In genomic region chr2:177808984-177809809, GRCh38 we compare ENCODE assay signal across 22 cellular contexts.
DNase-seq lines count a peak whose midpoint lies in the region; ATAC-seq and TF ChIP-seq lines count a peak whose summit lies in the region.
"Had no signal": no experiment of that assay in that cellular context is flagged by ENCODE, and none has a peak within 500 bp of the region (broad histone marks: within the 10 kb centered on the region; RNA-seq: fewer than 3 reads in every experiment).

No MANE protein-coding gene starts in this region.

- no peak overlapping the region for H3K14ac ChIP-seq in H9 (ENCODE audit: insufficient read depth, low read length)

- no peaks in the 10 kb centered on the region for H3K79me1 ChIP-seq in H9 (ENCODE audit: insufficient read depth, low read depth, low read length, poor library complexity, severe bottlenecking)

- H3K4me3 ChIP-seq in AG10803 (ENCODE audit: low read length) (no peak overlapping the region), right atrium auricular region (no peak overlapping the region), esophagus squamous epithelium (no peak overlapping the region)
- H3K4me3 ChIP-seq: BLaER1 treated with 17β-estradiol and CSF1 and Interleukin-3, amounts not matched to agents 10 nM and 100 nM; K562 had no signal

- H3K27me3 Mint-ChIP-seq in H9 (ENCODE audit: low read depth), result peaks cover 9% of the 10 kb centered on the region
- H3K27me3 Mint-ChIP-seq: CD4-positive, alpha-beta T cell had no signal

- no peak overlapping the region for H3K56ac ChIP-seq in H9 (ENCODE audit: insufficient read length, low read depth, low read length)

- H3K4ac ChIP-seq in H9 (ENCODE audit: low read depth, low read length), result no peak overlapping the region

- H4K20me1 ChIP-seq in H9 (ENCODE audit: control insufficient read depth, insufficient read depth, insufficient read length), result no peaks in the 10 kb centered on the region
- H4K20me1 ChIP-seq: BLaER1 treated with 17β-estradiol and CSF1 and Interleukin-3, amounts not matched to agents 10 nM and 100 nM had no signal

- intact Hi-C loops in sciatic nerve (cut with DNase I), result no loop called here
- intact Hi-C loops in esophagus squamous epithelium (cut with DNase I), result no loop called here

- ATAC-seq in sciatic nerve, result peak; percentile 48
- ATAC-seq: K562 had no signal

- TF ChIP-seq CTCF in AG10803 (conservative IDR thresholded peaks at IDR 0.05; ENCODE audit: low read length), result no peak
- no peak for TF ChIP-seq CTCF in H9 (conservative IDR thresholded peaks at IDR 0.05)
- TF ChIP-seq CTCF in right atrium auricular region (IDR thresholded peaks at IDR 0.05), result no peak
- TF ChIP-seq CTCF in esophagus squamous epithelium (IDR thresholded peaks at IDR 0.05), result no peak

- no CpG with 5 or more reads among the region's 1 CpG for WGBS in H9 (ENCODE audit: extremely low coverage, insufficient read length, low lambda C conversion rate)
- WGBS in esophagus squamous epithelium, 2 donors, result 75 to 80% methylated on average over 1 of the region's 1 CpG

- H3K18ac ChIP-seq in H9 (ENCODE audit: insufficient read length, low read depth, low read length), result no peak overlapping the region

- H2AK5ac ChIP-seq in H9 (ENCODE audit: insufficient read length, low read length), result no peak overlapping the region

- H2BK120ac ChIP-seq in H9 (ENCODE audit: low read depth, low read length, poor library complexity, severe bottlenecking), result no peak overlapping the region

- no peaks in the 10 kb centered on the region for H3K4me1 Mint-ChIP-seq in H9

- no peaks in the 10 kb centered on the region for H3K23me2 ChIP-seq in H9 (ENCODE audit: insufficient read length, low read depth, low read length, poor library complexity, severe bottlenecking)

- TF ChIP-seq POLR2A in esophagus squamous epithelium (IDR thresholded peaks at IDR 0.05), result no peak

- H3K27ac ChIP-seq in H9 (ENCODE audit: insufficient read length, low read depth, low read length) (no peak overlapping the region), right atrium auricular region (no peak overlapping the region), esophagus squamous epithelium (no peak overlapping the region)
- H3K27ac ChIP-seq: BLaER1 treated with 17β-estradiol and CSF1 and Interleukin-3, amounts not matched to agents 10 nM and 100 nM had no signal

- H2BK12ac ChIP-seq in H9 (ENCODE audit: insufficient read length, low read depth, low read length), result no peak overlapping the region

- no peaks in the 10 kb centered on the region for H3K36me3 ChIP-seq in right atrium auricular region
- H3K36me3 ChIP-seq in esophagus squamous epithelium, result no peaks in the 10 kb centered on the region
- H3K36me3 ChIP-seq: BLaER1 treated with 17β-estradiol and CSF1 and Interleukin-3, amounts not matched to agents 10 nM and 100 nM had no signal

- H3K23ac ChIP-seq in H9 (ENCODE audit: insufficient read length, low read depth, low read length), result no peak overlapping the region

- H3K4me1 ChIP-seq in H9 (ENCODE audit: insufficient read depth, low read length), result no peaks in the 10 kb centered on the region
- no peaks in the 10 kb centered on the region for H3K4me1 ChIP-seq in right atrium auricular region
- no peaks in the 10 kb centered on the region for H3K4me1 ChIP-seq in esophagus squamous epithelium
- H3K4me1 ChIP-seq: BLaER1 treated with 17β-estradiol and CSF1 and Interleukin-3, amounts not matched to agents 10 nM and 100 nM had no signal

- DNase-seq in AG10803 (ENCODE audit: low read depth), result peak; percentile 75
- peak; percentile 49 for DNase-seq in amniotic epithelial cell (ENCODE audit: low read depth)
- DNase-seq in kidney tubule cell (ENCODE audit: low spot score), result peak; percentile 2
- DNase-seq in sciatic nerve (ENCODE audit: low spot score), result no peak
- no peak for DNase-seq in NCI-H1092 (lab: John Stamatoyannopoulos, UW)
- no peak for DNase-seq in H9
- no peak for DNase-seq in right atrium auricular region (ENCODE audit: low spot score)
- no peak for DNase-seq in esophagus squamous epithelium (lab: John Stamatoyannopoulos, UW)
- DNase-seq: 8988T; ACHN; AML-193; CD4-positive, alpha-beta T cell; Kasumi-1; NCI-H1105; NCI-H1436 treated with DMSO at 0.1 percent for 48 hours; NCI-H187 treated with DMSO at 0.1 percent for 48 hours; NCI-H446; NCI-H524 treated with DMSO at 0.1 percent for 48 hours; NCI-H774; SK-N-SH had no signal

- H2BK5ac ChIP-seq in H9 (ENCODE audit: insufficient read length, low read length), result no peak overlapping the region

- H2BK20ac ChIP-seq in H9 (ENCODE audit: low read depth, low read length, poor library complexity, severe bottlenecking), result no peak overlapping the region

- H3K9me3 Mint-ChIP-seq in H9, result peaks cover 6 to 12% of the 10 kb centered on the region in 2 experiments; a peak in 4 of 5 replicates

- no peak overlapping the region for H3K4me3 Mint-ChIP-seq in H9
- H3K4me3 Mint-ChIP-seq: CD4-positive, alpha-beta T cell had no signal

- no peak overlapping the region for H2BK15ac ChIP-seq in H9 (ENCODE audit: low read depth, low read length)

- H2AFZ ChIP-seq in H9 (ENCODE audit: low read length), result no peak overlapping the region

- H3K79me2 ChIP-seq in H9 (ENCODE audit: insufficient read depth, low read length), result no peaks in the 10 kb centered on the region

- H3K9me3 ChIP-seq in H9 (ENCODE audit: control insufficient read depth, low read depth, low read length) (no peaks in the 10 kb centered on the region), right atrium auricular region (peaks cover 0 to 11% of the 10 kb centered on the region in 2 donors), esophagus squamous epithelium (no peaks in the 10 kb centered on the region)
- H3K9me3 ChIP-seq: SK-N-SH had no signal

- no peaks in the 10 kb centered on the region for H3K36me3 Mint-ChIP-seq in H9 (ENCODE audit: insufficient read depth in 1 of 3, low read depth in 3 of 3)

- H4K8ac ChIP-seq in H9 (replicated peaks; ENCODE audit: insufficient read length, low read depth, low read length), result no peak overlapping the region

- H3K27me3 ChIP-seq in H9 (ENCODE audit: insufficient read depth, low read length) (no peaks in the 10 kb centered on the region), right atrium auricular region (no peaks in the 10 kb centered on the region), esophagus squamous epithelium (no peaks in the 10 kb centered on the region)
- H3K27me3 ChIP-seq: BLaER1 treated with 17β-estradiol and CSF1 and Interleukin-3, amounts not matched to agents 10 nM and 100 nM had no signal

- no peak overlapping the region for H3T11ph ChIP-seq in H9 (ENCODE audit: low read length)

- no peak overlapping the region for H3K4me2 ChIP-seq in H9 (ENCODE audit: insufficient read depth, insufficient read length, low read length)
- H3K4me2 ChIP-seq: BLaER1 treated with 17β-estradiol and CSF1 and Interleukin-3, amounts not matched to agents 10 nM and 100 nM; SK-N-SH had no signal

- H4K5ac ChIP-seq in H9 (ENCODE audit: insufficient read length, low read depth, low read length), result no peak overlapping the region

- H4K91ac ChIP-seq in H9 (ENCODE audit: insufficient read length, low read depth, low read length), result no peak overlapping the region

- no peak overlapping the region for H3K9ac ChIP-seq in H9 (ENCODE audit: extremely low read depth, insufficient read length, low read length)
- H3K9ac ChIP-seq: BLaER1 treated with 17β-estradiol and CSF1 and Interleukin-3, amounts not matched to agents 10 nM and 100 nM; SK-N-SH had no signal

- no peak overlapping the region; a peak in 1 of 7 replicates for H3K27ac Mint-ChIP-seq in H9
- H3K27ac Mint-ChIP-seq: CD4-positive, alpha-beta T cell had no signal

Comparison
In these comparisons a context has a peak if more than half of its experiments do, and no peak if none do; other contexts are left out.
1. DNase-seq: peak in AG10803 (single experiment), amniotic epithelial cell (single experiment) and kidney tubule cell (single experiment); none in sciatic nerve (single experiment), NCI-H1092 (single experiment), H9 (single experiment), right atrium auricular region (single experiment) and esophagus squamous epithelium (single experiment).